In genomic region chr10:72727128-72727527, GRCh38 we compare ENCODE assay signal across 29 cellular contexts. TPM values are rescaled to one million over a fixed set of nuclear protein-coding genes. Genes with fewer than 3 reads are reported as not detected.
DNase-seq lines count a peak whose midpoint lies in the region; ATAC-seq and TF ChIP-seq lines count a peak whose summit lies in the region.
"Had no signal": no experiment of that assay in that cellular context is flagged by ENCODE, and none has a peak within 500 bp of the region (broad histone marks: within the 10 kb centered on the region; RNA-seq: fewer than 3 reads in every experiment).

No MANE protein-coding gene starts in this region.

- H3K4me1 Mint-ChIP-seq in nephron progenitor cell = peaks cover 7% of the 10 kb centered on the region
- H3K4me1 Mint-ChIP-seq: immature natural killer cell had no signal

- no peaks in the 10 kb centered on the region for H3K36me3 ChIP-seq in smooth muscle cell (ENCODE audit: low read depth)
- H3K36me3 ChIP-seq: esophagus squamous epithelium, left ventricle myocardium inferior, MG63, Peyer's patch had no signal

- H3K4me3 ChIP-seq in fibroblast of villous mesenchyme (ENCODE audit: low read depth, low read length) (no peak overlapping the region), smooth muscle cell (no peak overlapping the region)
- H3K4me3 ChIP-seq: esophagus squamous epithelium, K562, left ventricle myocardium inferior, MG63, Peyer's patch had no signal

- in situ Hi-C loops in G401 (cut with HindIII; ENCODE audit: low sequenced_read_pairs) = no loop called here

- no peaks in the 10 kb centered on the region for H3K9me3 ChIP-seq in smooth muscle cell (replicated peaks; ENCODE audit: low read depth)
- H3K9me3 ChIP-seq: esophagus squamous epithelium, left ventricle myocardium inferior, MG63, Peyer's patch had no signal

- no peaks in the 10 kb centered on the region for H3K27me3 ChIP-seq in smooth muscle cell (ENCODE audit: low read depth)
- H3K27me3 ChIP-seq: esophagus squamous epithelium, MG63, Peyer's patch had no signal

- 11% methylated on average over 2 of the region's 2 CpGs for WGBS in smooth muscle cell (ENCODE audit: low lambda C conversion rate)

- peaks cover 3% of the 10 kb centered on the region for H3K79me2 ChIP-seq in smooth muscle cell (ENCODE audit: low read depth)

- no peaks in the 10 kb centered on the region for H3K27me3 Mint-ChIP-seq in nephron progenitor cell (ENCODE audit: low read depth, poor library complexity)
- H3K27me3 Mint-ChIP-seq: activated naive CD4-positive, alpha-beta T cell treated with anti-CD3 and anti-CD28 coated beads, Interleukin-2, amount 10 ng/mL, durations not matched to agents 7 days and 5 days; CD4-positive, CD25-positive, alpha-beta regulatory T cell; naive thymus-derived CD4-positive, alpha-beta T cell had no signal

- no peak for ATAC-seq in HG03439 (IDR thresholded peaks at IDR 0.05; ENCODE audit: unreplicated experiment)
- ATAC-seq: K562; naive thymus-derived CD4-positive, alpha-beta T cell had no signal

- peaks cover 11% of the 10 kb centered on the region for H3K36me3 Mint-ChIP-seq in nephron progenitor cell (ENCODE audit: low read depth)
- H3K36me3 Mint-ChIP-seq: activated naive CD4-positive, alpha-beta T cell treated with anti-CD3 and anti-CD28 coated beads, Interleukin-2, amount 10 ng/mL, durations not matched to agents 7 days and 5 days; CD4-positive, CD25-positive, alpha-beta regulatory T cell; immature natural killer cell had no signal

- peaks cover 34% of the 10 kb centered on the region for H4K20me1 ChIP-seq in smooth muscle cell (ENCODE audit: low read depth)

- peak overlapping the region; percentile 20 for H3K27ac ChIP-seq in smooth muscle cell (ENCODE audit: low read depth)
- H3K27ac ChIP-seq: esophagus squamous epithelium, left ventricle myocardium inferior, Peyer's patch had no signal

- DNase-seq in G401 (ENCODE audit: low spot score) = peak; percentile 33
- peak; percentile 13 for DNase-seq in SK-N-DZ (ENCODE audit: low spot score)
- peak; percentile 80 for DNase-seq in fibroblast of villous mesenchyme (ENCODE audit: low read depth)
- DNase-seq in smooth muscle cell (lab: John Stamatoyannopoulos, UW; ENCODE audit: unreplicated experiment) = no peak
- DNase-seq in nephron progenitor cell = no peak
- no peak for DNase-seq in central memory CD4-positive, alpha-beta T cell
- DNase-seq: activated CD4-positive, alpha-beta T cell treated with anti-CD3 and anti-CD28 coated beads, Interleukin-2, amount 50 U/mL, for 48 hours; activated CD8-positive, alpha-beta memory T cell treated with anti-CD3 and anti-CD28 coated beads, Interleukin-2, amount 50 U/mL, for 4 hours; activated naive CD4-positive, alpha-beta T cell treated with anti-CD3 and anti-CD28 coated beads, Interleukin-2, amount 10 ng/mL, durations not matched to agents 7 days and 5 days; CD4-positive, CD25-positive, alpha-beta regulatory T cell; cortex of kidney; endodermal cell; esophagus squamous epithelium; HCEC 1CT; hypothalamus; immature natural killer cell; left ventricle myocardium inferior; MG63; naive thymus-derived CD4-positive, alpha-beta T cell; NCI-H1105 treated with DMSO at 0.1 percent for 48 hours; NCI-H1930; NCI-H69; Peyer's patch; retina; SHP77 treated with DMSO at 0.1 percent for 48 hours; stimulated activated CD4-positive, alpha-beta T cell treated with anti-CD3 and anti-CD28 coated beads, Interleukin-2, amount 100 ng/mL, for 24 hours; T-helper 1 cell had no signal

- H3K9me3 Mint-ChIP-seq in nephron progenitor cell = no peaks in the 10 kb centered on the region
- H3K9me3 Mint-ChIP-seq: activated naive CD4-positive, alpha-beta T cell treated with anti-CD3 and anti-CD28 coated beads, Interleukin-2, amount 10 ng/mL, durations not matched to agents 7 days and 5 days; CD4-positive, CD25-positive, alpha-beta regulatory T cell; endodermal cell; immature natural killer cell; naive thymus-derived CD4-positive, alpha-beta T cell had no signal

- peaks cover 4% of the 10 kb centered on the region for H3F3A ChIP-seq in smooth muscle cell (ENCODE audit: low read depth)

- no peak overlapping the region for H3K4me3 Mint-ChIP-seq in nephron progenitor cell
- H3K4me3 Mint-ChIP-seq: activated naive CD4-positive, alpha-beta T cell treated with anti-CD3 and anti-CD28 coated beads, Interleukin-2, amount 10 ng/mL, durations not matched to agents 7 days and 5 days; CD4-positive, CD25-positive, alpha-beta regulatory T cell; endodermal cell; immature natural killer cell; naive thymus-derived CD4-positive, alpha-beta T cell had no signal

- no peak overlapping the region for H3K9ac ChIP-seq in smooth muscle cell (ENCODE audit: low read depth)

- no peak overlapping the region for H3K27ac Mint-ChIP-seq in nephron progenitor cell
- H3K27ac Mint-ChIP-seq: activated naive CD4-positive, alpha-beta T cell treated with anti-CD3 and anti-CD28 coated beads, Interleukin-2, amount 10 ng/mL, durations not matched to agents 7 days and 5 days; CD4-positive, CD25-positive, alpha-beta regulatory T cell; endodermal cell; immature natural killer cell; naive thymus-derived CD4-positive, alpha-beta T cell had no signal

- peaks cover 14% of the 10 kb centered on the region for H3K4me1 ChIP-seq in smooth muscle cell (ENCODE audit: low read depth)

- TF ChIP-seq CTCF in fibroblast of villous mesenchyme (IDR thresholded peaks at IDR 0.05; ENCODE audit: insufficient read depth, low read depth, low read length) (no peak), smooth muscle cell (IDR thresholded peaks at IDR 0.05; ENCODE audit: borderline replicate concordance, insufficient read depth, poor library complexity, severe bottlenecking) (no peak), nephron progenitor cell (IDR thresholded peaks at IDR 0.05) (no peak)

- H3K4me2 ChIP-seq in smooth muscle cell = peak overlapping the region; percentile 42

- no peak overlapping the region for H2AFZ ChIP-seq in smooth muscle cell (ENCODE audit: low read depth)

RNA-seq across cellular contexts. Expression of gene MCU, which starts 35.2 kb away (rescaled TPM):
- total RNA-seq in G401 (2014; rRNA removed; shearing (Covaris generic)) = 25.8 and 41.6 TPM in 2 replicates
- 21.2 and 25.6 TPM in 2 replicates for polyA plus RNA-seq in SK-N-DZ (2014; cell fraction: cytosol; rRNA removed)
- polyA plus RNA-seq in SK-N-DZ (2014; cell fraction: nucleus; rRNA removed) = 16.0 and 21.6 TPM in 2 replicates
- total RNA-seq in fibroblast of villous mesenchyme (40.9 and 41.9 TPM in 2 replicates), smooth muscle cell (22.4 and 30.4 TPM in 2 replicates)
- 15.4 and 17.1 TPM in 2 replicates for polyA plus RNA-seq in smooth muscle cell

Comparison
In these comparisons a context has a peak if more than half of its experiments do, and no peak if none do; other contexts are left out.
1. DNase-seq: peak in G401 (single experiment), SK-N-DZ (single experiment) and fibroblast of villous mesenchyme (single experiment); none in smooth muscle cell (single experiment), nephron progenitor cell (single experiment) and central memory CD4-positive, alpha-beta T cell (single experiment).